In genomic region chr21:43364261-43364510, GRCh38 we compare ENCODE assay signal across 23 cellular contexts.
"Had no signal": no experiment of that assay in that cellular context is flagged by ENCODE, and none has a peak within 500 bp of the region (broad histone marks: within the 10 kb centered on the region; RNA-seq: fewer than 3 reads in every experiment).

No MANE protein-coding gene starts in this region.

- H3K27ac ChIP-seq: brain microvascular endothelial cell, coronary artery, gastroesophageal sphincter, hepatocyte, neutrophil had no signal

- H3K36me3 ChIP-seq: brain microvascular endothelial cell, gastroesophageal sphincter, neutrophil, upper lobe of left lung had no signal

- H3K9me3 Mint-ChIP-seq: activated naive CD4-positive, alpha-beta T cell treated with anti-CD3 and anti-CD28 coated beads for 36 hours; activated naive CD8-positive, alpha-beta T cell treated with anti-CD3 and anti-CD28 coated beads for 36 hours; activated T-helper 1 cell treated with anti-CD3 and anti-CD28 coated beads, Interleukin-12 subunit alpha, Interleukin-12 subunit beta, Interleukin-2, Interleukin-4 antibody, amounts not matched to agents 30 ng/mL and 10 ng/mL and 1 ng/mL, durations not matched to agents 14 hours and 24 hours and 36 hours; nephron; stimulated activated effector memory CD8-positive, alpha-beta T cell treated with anti-CD3 and anti-CD28 coated beads, Interleukin-12 subunit alpha, Interleukin-12 subunit beta, amount 100 ng/mL, for 72 hours; stimulated activated naive CD8-positive, alpha-beta T cell treated with anti-CD3 and anti-CD28 coated beads, Interleukin-15, amount 100 ng/mL, for 72 hours had no signal

- H3K27ac Mint-ChIP-seq: activated naive CD4-positive, alpha-beta T cell treated with anti-CD3 and anti-CD28 coated beads for 36 hours; activated naive CD8-positive, alpha-beta T cell treated with anti-CD3 and anti-CD28 coated beads for 36 hours; activated T-helper 1 cell treated with anti-CD3 and anti-CD28 coated beads, Interleukin-12 subunit alpha, Interleukin-12 subunit beta, Interleukin-2, Interleukin-4 antibody, amounts not matched to agents 30 ng/mL and 10 ng/mL and 1 ng/mL, durations not matched to agents 14 hours and 24 hours and 36 hours; stimulated activated effector memory CD8-positive, alpha-beta T cell treated with anti-CD3 and anti-CD28 coated beads, Interleukin-12 subunit alpha, Interleukin-12 subunit beta, amount 100 ng/mL, for 72 hours had no signal

- H3K9me3 ChIP-seq: gastroesophageal sphincter, neutrophil, upper lobe of left lung had no signal

- H3K4me2 ChIP-seq: hepatocyte had no signal

- H2AFZ ChIP-seq: hepatocyte had no signal

- H3K79me2 ChIP-seq: hepatocyte had no signal

- H3K27me3 Mint-ChIP-seq: activated naive CD8-positive, alpha-beta T cell treated with anti-CD3 and anti-CD28 coated beads for 36 hours; stimulated activated naive CD8-positive, alpha-beta T cell treated with anti-CD3 and anti-CD28 coated beads, Interleukin-15, amount 100 ng/mL, for 72 hours had no signal

- DNase-seq: activated CD8-positive, alpha-beta memory T cell treated with anti-CD3 and anti-CD28 coated beads for 24 hours; activated effector memory CD4-positive, alpha-beta T cell treated with anti-CD3 and anti-CD28 coated beads, Interleukin-2, amount 50 U/mL, for 16 hours; activated naive CD4-positive, alpha-beta T cell treated with anti-CD3 and anti-CD28 coated beads for 36 hours; activated naive CD8-positive, alpha-beta T cell treated with anti-CD3 and anti-CD28 coated beads for 36 hours; amniotic stem cell; brain microvascular endothelial cell; left cardiac atrium; left ventricle myocardium superior; stimulated activated CD4-positive, alpha-beta T cell treated with anti-CD3 and anti-CD28 coated beads, Interleukin-12 subunit alpha, Interleukin-12 subunit beta, amount 100 ng/mL, for 4 hours; stimulated activated CD4-positive, alpha-beta T cell treated with anti-CD3 and anti-CD28 coated beads, Interleukin-4, amount 100 ng/mL, for 1 hour; stimulated activated naive CD8-positive, alpha-beta T cell treated with anti-CD3 and anti-CD28 coated beads, Interleukin-15, amount 100 ng/mL, for 72 hours; substantia nigra; T-helper 2 cell had no signal

- H3K4me3 Mint-ChIP-seq: activated naive CD4-positive, alpha-beta T cell treated with anti-CD3 and anti-CD28 coated beads for 36 hours; activated naive CD8-positive, alpha-beta T cell treated with anti-CD3 and anti-CD28 coated beads for 36 hours; activated T-helper 1 cell treated with anti-CD3 and anti-CD28 coated beads, Interleukin-12 subunit alpha, Interleukin-12 subunit beta, Interleukin-2, Interleukin-4 antibody, amounts not matched to agents 30 ng/mL and 10 ng/mL and 1 ng/mL, durations not matched to agents 14 hours and 24 hours and 36 hours; stimulated activated effector memory CD8-positive, alpha-beta T cell treated with anti-CD3 and anti-CD28 coated beads, Interleukin-12 subunit alpha, Interleukin-12 subunit beta, amount 100 ng/mL, for 72 hours; stimulated activated naive CD8-positive, alpha-beta T cell treated with anti-CD3 and anti-CD28 coated beads, Interleukin-15, amount 100 ng/mL, for 72 hours had no signal

- H3K4me3 ChIP-seq: coronary artery, gastroesophageal sphincter, hepatocyte, skin epidermis, upper lobe of left lung had no signal

- ATAC-seq: gastroesophageal sphincter; left cardiac atrium; left ventricle myocardium superior; sciatic nerve; stimulated activated effector memory CD8-positive, alpha-beta T cell treated with anti-CD3 and anti-CD28 coated beads, Interleukin-12 subunit alpha, Interleukin-12 subunit beta, amount 100 ng/mL, for 72 hours; stimulated activated naive CD8-positive, alpha-beta T cell treated with anti-CD3 and anti-CD28 coated beads, Interleukin-15, amount 100 ng/mL, for 72 hours had no signal

- H3K27me3 ChIP-seq: brain microvascular endothelial cell, hepatocyte, upper lobe of left lung had no signal
